Comparison of ENCODE assay signal across 1 cellular context in the genomic region with DNA sequence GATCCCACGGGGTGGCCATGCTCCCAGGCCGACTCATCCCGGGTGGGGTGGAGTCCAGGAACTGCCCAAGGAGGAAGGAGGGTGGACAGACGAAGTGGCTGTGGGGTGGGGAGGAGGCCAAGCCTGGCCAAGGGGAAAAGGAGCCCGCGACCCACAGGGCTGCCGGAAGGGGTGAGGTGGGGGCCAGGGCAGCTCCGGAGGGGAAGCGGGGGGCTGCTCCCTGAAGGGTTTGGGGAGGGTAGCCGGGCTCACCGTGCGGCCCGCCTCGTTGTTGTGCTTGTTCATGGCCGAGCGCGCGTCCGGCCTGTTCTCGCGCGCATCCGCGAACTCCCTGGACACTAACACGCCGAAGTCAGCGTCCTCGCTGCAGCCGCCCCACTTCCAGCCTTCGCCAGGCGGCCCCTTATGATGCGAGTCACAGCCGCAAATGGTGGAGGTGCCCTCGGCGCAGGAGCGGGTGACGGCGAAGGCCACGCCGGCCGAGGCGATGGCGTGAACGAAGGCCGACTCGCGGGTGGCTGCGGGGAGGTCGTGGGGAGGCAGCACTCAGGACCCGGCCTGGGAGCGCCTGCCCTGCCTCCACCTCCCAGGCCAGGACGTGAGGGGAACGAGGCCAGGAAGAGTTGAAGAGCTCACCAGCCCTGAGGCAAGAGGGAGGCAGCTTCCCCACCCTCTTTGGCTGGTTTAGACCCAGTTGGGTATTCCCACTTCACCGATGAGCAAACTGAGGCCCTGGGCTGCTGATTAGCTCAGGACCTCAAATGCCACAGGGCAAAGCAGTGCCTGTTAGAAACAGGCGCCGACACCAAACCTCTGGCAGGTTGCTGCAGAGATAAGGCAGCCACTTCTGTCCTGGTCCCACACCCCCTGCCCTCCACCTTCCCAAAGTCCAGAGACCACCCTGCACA.
TF ChIP-seq lines count a peak whose summit lies in the region.

No MANE protein-coding gene starts in this region.

TF ChIP-seq in endothelial cell of umbilical vein, 7 proteins besides CTCF, POLR2A, EP300 and RAD21 (continued from another document):
- no peak for TF ChIP-seq MYC (IDR thresholded peaks at IDR 0.05; ENCODE audit: low read depth, low read length)
- TF ChIP-seq JUN (IDR thresholded peaks at IDR 0.05; ENCODE audit: borderline replicate concordance, insufficient read depth, insufficient read length, low read depth): no peak
- TF ChIP-seq EZH2 (IDR thresholded peaks at IDR 0.05; ENCODE audit: borderline replicate concordance, low read depth, low read length, severe bottlenecking): no peak
- TF ChIP-seq GATA2 (IDR thresholded peaks at IDR 0.05; ENCODE audit: insufficient read depth, insufficient read length, low read depth, low read length): no peak
- TF ChIP-seq FOS (IDR thresholded peaks at IDR 0.05; ENCODE audit: borderline replicate concordance, insufficient read depth, low read length): no peak
- TF ChIP-seq POLR2AphosphoS5 (IDR thresholded peaks at IDR 0.05; ENCODE audit: insufficient read depth, low read depth, low read length): no peak
